In genomic region chr15:90165659-90166489, GRCh38 we compare ENCODE assay signal across 9 cellular contexts. TPM values are rescaled to one million over a fixed set of nuclear protein-coding genes. Genes with fewer than 3 reads are reported as not detected.
DNase-seq lines count a peak whose midpoint lies in the region; ATAC-seq and TF ChIP-seq lines count a peak whose summit lies in the region.
"Had no signal": no experiment of that assay in that cellular context is flagged by ENCODE, and none has a peak within 500 bp of the region (broad histone marks: within the 10 kb centered on the region; RNA-seq: fewer than 3 reads in every experiment).

No MANE protein-coding gene starts in this region.

- no peaks in the 10 kb centered on the region for H4K20me1 ChIP-seq in osteoblast (ENCODE audit: insufficient read depth, low read length)

- H3K4me3 ChIP-seq in SJSA1 (no peak overlapping the region), esophagus (ENCODE audit: low read depth in 1 of 2, low read length in 2 of 2) (no peak overlapping the region), osteoblast (ENCODE audit: insufficient read depth, low read length) (peak overlapping the region; percentile 7)
- H3K4me3 ChIP-seq: cardiac muscle cell had no signal

- peak overlapping the region; percentile 78 for H3K27ac ChIP-seq in SJSA1
- H3K27ac ChIP-seq in esophagus (ENCODE audit: low read depth in 2 of 2, low read length in 1 of 2), result peak overlapping the region; percentile 94 to 97
- peak overlapping the region; percentile 87 for H3K27ac ChIP-seq in osteoblast (ENCODE audit: low read depth, low read length)
- H3K27ac ChIP-seq: cardiac muscle cell had no signal

- H3K36me3 ChIP-seq in SJSA1 (no peaks in the 10 kb centered on the region), esophagus (ENCODE audit: control insufficient read depth in 2 of 2, insufficient read depth in 2 of 2, low read length in 1 of 2) (no peaks in the 10 kb centered on the region), osteoblast (ENCODE audit: insufficient read depth, low read length) (no peaks in the 10 kb centered on the region)
- H3K36me3 ChIP-seq: cardiac muscle cell had no signal

- H3K4me2 ChIP-seq in osteoblast (ENCODE audit: insufficient read depth, low read length), result peak overlapping the region; percentile 70

- H3K79me2 ChIP-seq in osteoblast (ENCODE audit: insufficient read depth, low read length), result no peaks in the 10 kb centered on the region

- ATAC-seq in GM19463 (IDR thresholded peaks at IDR 0.05; ENCODE audit: unreplicated experiment), result no peak
- no peak for ATAC-seq in HG03045 (IDR thresholded peaks at IDR 0.05; ENCODE audit: unreplicated experiment)

- peaks cover 16% of the 10 kb centered on the region for H3K4me1 ChIP-seq in SJSA1 (replicated peaks)
- peaks cover 3 to 14% of the 10 kb centered on the region in 2 donors for H3K4me1 ChIP-seq in esophagus (ENCODE audit: control insufficient read depth in 2 of 2, insufficient read depth in 2 of 2, low read length in 1 of 2)
- H3K4me1 ChIP-seq in osteoblast (ENCODE audit: insufficient read depth, low read length), result peaks cover 16% of the 10 kb centered on the region

- H3K27me3 ChIP-seq in SJSA1 (replicated peaks), result no peaks in the 10 kb centered on the region
- H3K27me3 ChIP-seq in esophagus (ENCODE audit: control insufficient read depth in 1 of 2, insufficient read depth in 2 of 2, low read length in 2 of 2), result no peaks in the 10 kb centered on the region
- no peaks in the 10 kb centered on the region for H3K27me3 ChIP-seq in osteoblast (ENCODE audit: insufficient read depth, low read length)
- H3K27me3 ChIP-seq: cardiac muscle cell had no signal

- H3K9me3 ChIP-seq in SJSA1 (replicated peaks), result no peaks in the 10 kb centered on the region
- no peaks in the 10 kb centered on the region for H3K9me3 ChIP-seq in esophagus (ENCODE audit: control insufficient read depth in 2 of 2, insufficient read depth in 1 of 2, low read depth in 1 of 2, low read length in 1 of 2)
- no peaks in the 10 kb centered on the region for H3K9me3 ChIP-seq in osteoblast (ENCODE audit: low read depth, low read length)

- no peak overlapping the region for H2AFZ ChIP-seq in osteoblast (ENCODE audit: low read length)

- peak; percentile 35 for DNase-seq in activated T-cell treated with anti-CD3 and anti-CD28 coated beads for 24 hours (ENCODE audit: low read depth)
- DNase-seq in activated T-cell treated with anti-CD3 and anti-CD28 coated beads for 4 hours, result no peak
- DNase-seq in HuH-7.5 (ENCODE audit: low spot score), result peak; percentile 66
- DNase-seq in SJSA1 (ENCODE audit: low read depth in 1 of 2, low spot score in 2 of 2), result peak; percentile 93 to 98
- peak; percentile 94 for DNase-seq in osteoblast (ENCODE audit: insufficient read length, low spot score, missing footprints)

- 22 to 29% methylated on average over 14 of the region's 14 CpGs for whole genome bisulfite sequencing in esophagus, 2 donors

- TF ChIP-seq CTCF in osteoblast (IDR thresholded peaks at IDR 0.05; ENCODE audit: extremely low read depth, low read depth, low read length), result no peak

RNA-seq across cellular contexts. Expression of gene SEMA4B, which starts 35.3 kb away (rescaled TPM):
- total RNA-seq in SJSA1 (2014; rRNA removed; shearing (Covaris generic)), result 5.6 and 17.8 TPM in 2 replicates
- 100 to 1,000 TPM in 1 of 2 donors, 10 to 100 TPM in 1; 90.5 to 121 TPM for polyA plus RNA-seq in esophagus
- 8.7 and 15.9 TPM in 2 replicates for total RNA-seq in osteoblast
